Comparison of ENCODE assay signal across 2 cellular contexts in genomic region chrX:115560211-115560977, GRCh38.
TF ChIP-seq lines count a peak whose summit lies in the region.

No MANE protein-coding gene starts in this region.

TF ChIP-seq in GM12878, 131 proteins besides CTCF, POLR2A, EP300 and RAD21:
- TF ChIP-seq ATF2 (IDR thresholded peaks at IDR 0.05; ENCODE audit: low read length): no peak
- TF ChIP-seq IKZF2 (IDR thresholded peaks at IDR 0.05): 0 out of 4 replicates have a peak, but pooled peaks of 1 of the 2 experiments have one; percentile 19
TF ChIP-seq in GM12878: peak in this region for 1.

TF ChIP-seq in liver, 16 proteins besides CTCF, POLR2A, EP300 and RAD21 (continued from another document):
- TF ChIP-seq YY1 (IDR thresholded peaks at IDR 0.05): no peak
- no peak for TF ChIP-seq JUND (IDR thresholded peaks at IDR 0.05)
- no peak for TF ChIP-seq RXRA (IDR thresholded peaks at IDR 0.05)
- no peak for TF ChIP-seq MAX (IDR thresholded peaks at IDR 0.05)
- no peak for TF ChIP-seq HNF4G (IDR thresholded peaks at IDR 0.05)
- TF ChIP-seq SP1 (IDR thresholded peaks at IDR 0.05): no peak
- no peak for TF ChIP-seq HNF4A (conservative IDR thresholded peaks at IDR 0.05)
- TF ChIP-seq NR2F2 (IDR thresholded peaks at IDR 0.05): no peak
- TF ChIP-seq GABPA (IDR thresholded peaks at IDR 0.05 in 1 of 2, conservative IDR thresholded peaks at IDR 0.05 in 1 of 2): no peak
- no peak for TF ChIP-seq TAF1 (conservative IDR thresholded peaks at IDR 0.05)
- no peak for TF ChIP-seq FOXA1 (IDR thresholded peaks at IDR 0.05)
- no peak for TF ChIP-seq EGR1 (IDR thresholded peaks at IDR 0.05; ENCODE audit: low read depth in 2 of 2)
